8 cellular contexts compared by ENCODE assay signal in genomic region chr17:869567-870530, GRCh38.
DNase-seq lines count a peak whose midpoint lies in the region; ATAC-seq and TF ChIP-seq lines count a peak whose summit lies in the region.

No MANE protein-coding gene starts in this region.

- DNase-seq in ACHN, result peak; percentile 86
- peak; percentile 86 for DNase-seq in PC-3
- DNase-seq in fibroblast of mammary gland (ENCODE audit: low read depth), result peak; percentile 88
- no peak for DNase-seq in osteocyte (ENCODE audit: extremely low spot score, unreplicated experiment)
- DNase-seq in activated naive CD4-positive, alpha-beta T cell treated with anti-CD3 and anti-CD28 coated beads, Interleukin-2, amount 10 ng/mL, durations not matched to agents 7 days and 5 days, result no peak
- no peak for DNase-seq in NCI-H748 treated with DMSO at 0.1 percent for 48 hours (lab: John Stamatoyannopoulos, UW)
- no peak for DNase-seq in NCI-H69 (lab: John Stamatoyannopoulos, UW)
- DNase-seq in NCI-H2107 (lab: John Stamatoyannopoulos, UW), result no peak

- peak; percentile 75 for ATAC-seq in PC-3

- no peaks in the 10 kb centered on the region for H3K27me3 ChIP-seq in PC-3 (ENCODE audit: low read length)

- no peak overlapping the region for H3K9ac ChIP-seq in PC-3 (ENCODE audit: low read length)

- no peaks in the 10 kb centered on the region for H3K9me3 ChIP-seq in PC-3 (ENCODE audit: low read length)

- H4K20me1 ChIP-seq in PC-3 (ENCODE audit: low read length), result no peaks in the 10 kb centered on the region

- in situ Hi-C loops in ACHN (cut with HindIII; ENCODE audit: low pct_ligation_motif_present, low pct_unique_long_range_greater_than_20kb, low sequenced_read_pairs), result no loop called here

- peak overlapping the region; percentile 60; the same call in 1 of the 2 replicates for H3K4me2 ChIP-seq in PC-3 (ENCODE audit: low read length)

- H3K36me3 ChIP-seq in PC-3 (ENCODE audit: low read depth, low read length), result no peaks in the 10 kb centered on the region

- CTCF ChIA-PET in PC-3 (lab: Charles Lee), result no interaction called here
- CTCF ChIA-PET in activated naive CD4-positive, alpha-beta T cell treated with anti-CD3 and anti-CD28 coated beads, Interleukin-2, amount 10 ng/mL, durations not matched to agents 7 days and 5 days (lab: Charles Lee), result interaction anchor here (1.1 kb wide), 1 partner anchor 10 kb away, joined by 3 read pairs; no protein-coding TSS in a partner anchor

- POLR2A ChIA-PET in PC-3 (lab: Charles Lee; ENCODE audit: unreplicated experiment), result no interaction called here

- no peaks in the 10 kb centered on the region for H3K27me3 Mint-ChIP-seq in osteocyte (ENCODE audit: unreplicated experiment)
- H3K27me3 Mint-ChIP-seq in activated naive CD4-positive, alpha-beta T cell treated with anti-CD3 and anti-CD28 coated beads, Interleukin-2, amount 10 ng/mL, durations not matched to agents 7 days and 5 days, result peaks cover 22% of the 10 kb centered on the region

- H3F3A ChIP-seq in PC-3 (ENCODE audit: low read length, unreplicated experiment), result no peaks in the 10 kb centered on the region

- peaks cover 60% of the 10 kb centered on the region for H3K4me1 Mint-ChIP-seq in osteocyte (ENCODE audit: unreplicated experiment)
- H3K4me1 Mint-ChIP-seq in activated naive CD4-positive, alpha-beta T cell treated with anti-CD3 and anti-CD28 coated beads, Interleukin-2, amount 10 ng/mL, durations not matched to agents 7 days and 5 days, result peaks cover 3% of the 10 kb centered on the region

- BruUV-seq in PC-3 (replicated peaks; lab: Mats Ljungman, UMichigan), result no TSS peak

- peaks cover 10% of the 10 kb centered on the region for H3K36me3 Mint-ChIP-seq in osteocyte (ENCODE audit: unreplicated experiment)
- H3K36me3 Mint-ChIP-seq in activated naive CD4-positive, alpha-beta T cell treated with anti-CD3 and anti-CD28 coated beads, Interleukin-2, amount 10 ng/mL, durations not matched to agents 7 days and 5 days, result no peaks in the 10 kb centered on the region

- H3K4me1 ChIP-seq in PC-3 (ENCODE audit: insufficient read depth, low read length), result peaks cover 5% of the 10 kb centered on the region

- no peaks in the 10 kb centered on the region for H3K9me2 ChIP-seq in PC-3 (replicated peaks; ENCODE audit: low read length)

- H2AFZ ChIP-seq in PC-3 (ENCODE audit: low read length), result no peak overlapping the region

- intact Hi-C loops in PC-3 (cut with micrococcal nuclease), result no loop called here

- peaks cover 3% of the 10 kb centered on the region for H3K9me3 Mint-ChIP-seq in osteocyte (ENCODE audit: unreplicated experiment)
- peaks cover 7% of the 10 kb centered on the region for H3K9me3 Mint-ChIP-seq in activated naive CD4-positive, alpha-beta T cell treated with anti-CD3 and anti-CD28 coated beads, Interleukin-2, amount 10 ng/mL, durations not matched to agents 7 days and 5 days

- no peaks in the 10 kb centered on the region for H3K79me2 ChIP-seq in PC-3 (ENCODE audit: low read length)

- H3K4me3 ChIP-seq in PC-3 (ENCODE audit: low read length) (no peak overlapping the region), fibroblast of mammary gland (ENCODE audit: control insufficient read depth, low read depth, low read length) (peak overlapping the region; percentile 29)

- TF ChIP-seq CTCF in PC-3 (conservative IDR thresholded peaks at IDR 0.05; ENCODE audit: low read depth, low read length), result no peak
- TF ChIP-seq CTCF in fibroblast of mammary gland (conservative IDR thresholded peaks at IDR 0.05; ENCODE audit: control insufficient read depth, insufficient read depth, low read depth, low read length), result no peak
- TF ChIP-seq CTCF in osteocyte (IDR thresholded peaks at IDR 0.05), result no peak

- peak overlapping the region; percentile 76 for H3K27ac Mint-ChIP-seq in osteocyte (ENCODE audit: unreplicated experiment)
- no peak overlapping the region for H3K27ac Mint-ChIP-seq in activated naive CD4-positive, alpha-beta T cell treated with anti-CD3 and anti-CD28 coated beads, Interleukin-2, amount 10 ng/mL, durations not matched to agents 7 days and 5 days

- H3K27ac ChIP-seq in PC-3 (ENCODE audit: low read length), result peak overlapping the region; percentile 24

- H3K4me3 Mint-ChIP-seq in osteocyte (ENCODE audit: unreplicated experiment), result no peak overlapping the region
- no peak overlapping the region for H3K4me3 Mint-ChIP-seq in activated naive CD4-positive, alpha-beta T cell treated with anti-CD3 and anti-CD28 coated beads, Interleukin-2, amount 10 ng/mL, durations not matched to agents 7 days and 5 days

Comparison
In these comparisons a context has a peak if more than half of its experiments do, and no peak if none do; other contexts are left out.
1. DNase-seq: peak in ACHN (single experiment), PC-3 (single experiment) and fibroblast of mammary gland (single experiment); none in osteocyte (single experiment), activated naive CD4-positive, alpha-beta T cell treated with anti-CD3 and anti-CD28 coated beads, Interleukin-2, amount 10 ng/mL, durations not matched to agents 7 days and 5 days (single experiment), NCI-H748 treated with DMSO at 0.1 percent for 48 hours (single experiment), NCI-H69 (single experiment) and NCI-H2107 (single experiment).